ENCODE assay signal across 17 cellular contexts in the genomic region with DNA sequence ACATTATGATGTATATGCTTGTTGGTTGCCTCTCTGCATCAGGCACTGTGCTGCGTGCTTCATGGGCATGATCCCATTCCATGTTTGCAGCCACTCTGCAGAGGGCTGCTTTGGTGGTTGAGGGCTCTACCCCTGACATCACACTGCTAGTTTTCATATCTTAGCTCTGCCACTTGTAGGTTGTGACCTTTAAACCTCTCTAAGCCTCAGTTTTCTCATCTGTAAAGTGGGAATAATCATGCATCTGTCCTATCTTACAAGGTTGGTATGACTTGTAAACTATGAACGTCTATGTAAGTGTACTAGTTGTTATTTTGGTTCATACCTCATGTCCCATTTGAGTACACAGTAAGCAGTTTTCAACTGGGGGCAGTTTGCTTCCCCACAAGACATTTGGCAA.
DNase-seq lines count a peak whose midpoint lies in the region; ATAC-seq and TF ChIP-seq lines count a peak whose summit lies in the region.
"Had no signal": no experiment of that assay in that cellular context is flagged by ENCODE, and none has a peak within 500 bp of the region (broad histone marks: within the 10 kb centered on the region; RNA-seq: fewer than 3 reads in every experiment).

No MANE protein-coding gene starts in this region.

- H3K27ac ChIP-seq in caudate nucleus (ENCODE audit: low read depth, low read length) (peak overlapping the region; percentile 84), foreskin keratinocyte (peak overlapping the region; percentile 86)
- H3K27ac ChIP-seq: C4-2B, HL-60 had no signal

- H3K9me3 Mint-ChIP-seq in Calu3 (ENCODE audit: low read depth, unreplicated experiment) = no peaks in the 10 kb centered on the region
- H3K9me3 Mint-ChIP-seq in type B pancreatic cell = no peaks in the 10 kb centered on the region
- H3K9me3 Mint-ChIP-seq in naive thymus-derived CD8-positive, alpha-beta T cell = no peaks in the 10 kb centered on the region
- H3K9me3 Mint-ChIP-seq in activated T-helper 2 cell treated with anti-CD3 and anti-CD28 coated beads, Interferon-gamma antibody, Interleukin-2, Interleukin-4, amounts not matched to agents 10 μg/mL and 5 μg/mL and 100 μg/mL, durations not matched to agents 14 hours and 24 hours and 36 hours = no peaks in the 10 kb centered on the region
- H3K9me3 Mint-ChIP-seq: HFFc6 had no signal

- H3K27ac Mint-ChIP-seq in Calu3 (ENCODE audit: unreplicated experiment) (peak overlapping the region; percentile 37), type B pancreatic cell (peak overlapping the region; percentile 69)
- H3K27ac Mint-ChIP-seq in naive thymus-derived CD8-positive, alpha-beta T cell = no peak overlapping the region
- no peak overlapping the region for H3K27ac Mint-ChIP-seq in activated T-helper 2 cell treated with anti-CD3 and anti-CD28 coated beads, Interferon-gamma antibody, Interleukin-2, Interleukin-4, amounts not matched to agents 10 μg/mL and 5 μg/mL and 100 μg/mL, durations not matched to agents 14 hours and 24 hours and 36 hours
- H3K27ac Mint-ChIP-seq: HFFc6 had no signal

- H3K27me3 ChIP-seq in foreskin keratinocyte = no peaks in the 10 kb centered on the region
- H3K27me3 ChIP-seq: BE2C had no signal

- H3K27me3 Mint-ChIP-seq in Calu3 (ENCODE audit: unreplicated experiment) (no peaks in the 10 kb centered on the region), type B pancreatic cell (no peaks in the 10 kb centered on the region)
- H3K27me3 Mint-ChIP-seq in naive thymus-derived CD8-positive, alpha-beta T cell = no peaks in the 10 kb centered on the region
- H3K27me3 Mint-ChIP-seq in activated T-helper 2 cell treated with anti-CD3 and anti-CD28 coated beads, Interferon-gamma antibody, Interleukin-2, Interleukin-4, amounts not matched to agents 10 μg/mL and 5 μg/mL and 100 μg/mL, durations not matched to agents 14 hours and 24 hours and 36 hours (ENCODE audit: low read depth) = no peaks in the 10 kb centered on the region
- H3K27me3 Mint-ChIP-seq: CD4-positive, alpha-beta memory T cell had no signal

- H3K4me1 ChIP-seq in foreskin keratinocyte = peaks cover 3% of the 10 kb centered on the region
- H3K4me1 ChIP-seq: BE2C had no signal

- BruUV-seq in Calu3 (replicated peaks; lab: Mats Ljungman, UMichigan) = no TSS peak

- CTCF ChIA-PET in Calu3 (lab: Charles Lee) = no interaction called here

- peaks cover 45% of the 10 kb centered on the region for H3K4me1 Mint-ChIP-seq in Calu3 (ENCODE audit: low read depth, unreplicated experiment)
- no peaks in the 10 kb centered on the region for H3K4me1 Mint-ChIP-seq in type B pancreatic cell (ENCODE audit: unreplicated experiment)
- H3K4me1 Mint-ChIP-seq in naive thymus-derived CD8-positive, alpha-beta T cell = peaks cover 0 to 3% (median 1%) of the 10 kb centered on the region in 4 donors
- no peaks in the 10 kb centered on the region for H3K4me1 Mint-ChIP-seq in activated T-helper 2 cell treated with anti-CD3 and anti-CD28 coated beads, Interferon-gamma antibody, Interleukin-2, Interleukin-4, amounts not matched to agents 10 μg/mL and 5 μg/mL and 100 μg/mL, durations not matched to agents 14 hours and 24 hours and 36 hours (ENCODE audit: low read depth)
- H3K4me1 Mint-ChIP-seq: CD4-positive, alpha-beta memory T cell had no signal

- DNase-seq in Calu3 (no peak), caudate nucleus (lab: John Stamatoyannopoulos, UW) (no peak), foreskin keratinocyte (no peak), type B pancreatic cell (ENCODE audit: extremely low spot score, unreplicated experiment) (no peak)
- no peak for DNase-seq in naive thymus-derived CD8-positive, alpha-beta T cell
- DNase-seq in activated T-helper 2 cell treated with anti-CD3 and anti-CD28 coated beads, Interferon-gamma antibody, Interleukin-2, Interleukin-4, amounts not matched to agents 10 μg/mL and 5 μg/mL and 100 μg/mL, durations not matched to agents 14 hours and 24 hours and 36 hours (ENCODE audit: low spot score) = no peak
- DNase-seq: BE2C; CD4-positive, alpha-beta memory T cell; COR-L47; DND-41; GDM1; HCEC 1CT; HFFc6; KBM-7 had no signal

- ATAC-seq in foreskin keratinocyte (no peak), GM19463 (IDR thresholded peaks at IDR 0.05; ENCODE audit: unreplicated experiment) (no peak)
- ATAC-seq in naive thymus-derived CD8-positive, alpha-beta T cell = no peak

- intact Hi-C loops in Calu3 (cut with micrococcal nuclease; ENCODE audit: unreplicated experiment) = loop anchor here (2.0 to 5.0 kb wide), 2 partner anchors 98 to 261 kb away; a partner anchor contains a TSS
- intact Hi-C loops in activated T-helper 2 cell treated with anti-CD3 and anti-CD28 coated beads, Interferon-gamma antibody, Interleukin-2, Interleukin-4, amounts not matched to agents 10 μg/mL and 5 μg/mL and 100 μg/mL, durations not matched to agents 14 hours and 24 hours and 36 hours (cut with micrococcal nuclease) = no loop called here

- H3K4me3 Mint-ChIP-seq in Calu3 (ENCODE audit: low read depth, unreplicated experiment) (peak overlapping the region; percentile 18), type B pancreatic cell (no peak overlapping the region)
- H3K4me3 Mint-ChIP-seq in naive thymus-derived CD8-positive, alpha-beta T cell = no peak overlapping the region
- no peak overlapping the region for H3K4me3 Mint-ChIP-seq in activated T-helper 2 cell treated with anti-CD3 and anti-CD28 coated beads, Interferon-gamma antibody, Interleukin-2, Interleukin-4, amounts not matched to agents 10 μg/mL and 5 μg/mL and 100 μg/mL, durations not matched to agents 14 hours and 24 hours and 36 hours (ENCODE audit: low read depth)
- H3K4me3 Mint-ChIP-seq: CD4-positive, alpha-beta memory T cell; HFFc6 had no signal

- POLR2A ChIA-PET in naive thymus-derived CD8-positive, alpha-beta T cell (lab: Charles Lee) = no interaction called here

- H3K36me3 Mint-ChIP-seq in Calu3 (ENCODE audit: insufficient read depth, unreplicated experiment) = peaks cover 42% of the 10 kb centered on the region
- H3K36me3 Mint-ChIP-seq in type B pancreatic cell = peaks cover 35% of the 10 kb centered on the region
- H3K36me3 Mint-ChIP-seq in naive thymus-derived CD8-positive, alpha-beta T cell = peaks cover 5 to 35% (median 18%) of the 10 kb centered on the region in 3 donors
- H3K36me3 Mint-ChIP-seq in activated T-helper 2 cell treated with anti-CD3 and anti-CD28 coated beads, Interferon-gamma antibody, Interleukin-2, Interleukin-4, amounts not matched to agents 10 μg/mL and 5 μg/mL and 100 μg/mL, durations not matched to agents 14 hours and 24 hours and 36 hours (ENCODE audit: low read depth) = peaks cover 44% of the 10 kb centered on the region

- TF ChIP-seq CTCF in Calu3 (IDR thresholded peaks at IDR 0.05; ENCODE audit: unreplicated experiment) (no peak), foreskin keratinocyte (conservative IDR thresholded peaks at IDR 0.05) (no peak), type B pancreatic cell (conservative IDR thresholded peaks at IDR 0.05) (no peak)

Comparison
In these comparisons a context has a peak if more than half of its experiments do, and no peak if none do; other contexts are left out.
1. H3K27ac Mint-ChIP-seq: peak in Calu3 (single experiment) and type B pancreatic cell (single experiment); none in naive thymus-derived CD8-positive, alpha-beta T cell (0 of 10) and activated T-helper 2 cell treated with anti-CD3 and anti-CD28 coated beads, Interferon-gamma antibody, Interleukin-2, Interleukin-4, amounts not matched to agents 10 μg/mL and 5 μg/mL and 100 μg/mL, durations not matched to agents 14 hours and 24 hours and 36 hours (single experiment).